ENCODE assay signal across 1 cellular context in genomic region chr10:102775201-102775972, GRCh38.
TF ChIP-seq lines count a peak whose summit lies in the region.

No MANE protein-coding gene starts in this region.

TF ChIP-seq in liver, 16 proteins besides CTCF, POLR2A, EP300 and RAD21 (continued from another document):
- TF ChIP-seq, protein P1, sequence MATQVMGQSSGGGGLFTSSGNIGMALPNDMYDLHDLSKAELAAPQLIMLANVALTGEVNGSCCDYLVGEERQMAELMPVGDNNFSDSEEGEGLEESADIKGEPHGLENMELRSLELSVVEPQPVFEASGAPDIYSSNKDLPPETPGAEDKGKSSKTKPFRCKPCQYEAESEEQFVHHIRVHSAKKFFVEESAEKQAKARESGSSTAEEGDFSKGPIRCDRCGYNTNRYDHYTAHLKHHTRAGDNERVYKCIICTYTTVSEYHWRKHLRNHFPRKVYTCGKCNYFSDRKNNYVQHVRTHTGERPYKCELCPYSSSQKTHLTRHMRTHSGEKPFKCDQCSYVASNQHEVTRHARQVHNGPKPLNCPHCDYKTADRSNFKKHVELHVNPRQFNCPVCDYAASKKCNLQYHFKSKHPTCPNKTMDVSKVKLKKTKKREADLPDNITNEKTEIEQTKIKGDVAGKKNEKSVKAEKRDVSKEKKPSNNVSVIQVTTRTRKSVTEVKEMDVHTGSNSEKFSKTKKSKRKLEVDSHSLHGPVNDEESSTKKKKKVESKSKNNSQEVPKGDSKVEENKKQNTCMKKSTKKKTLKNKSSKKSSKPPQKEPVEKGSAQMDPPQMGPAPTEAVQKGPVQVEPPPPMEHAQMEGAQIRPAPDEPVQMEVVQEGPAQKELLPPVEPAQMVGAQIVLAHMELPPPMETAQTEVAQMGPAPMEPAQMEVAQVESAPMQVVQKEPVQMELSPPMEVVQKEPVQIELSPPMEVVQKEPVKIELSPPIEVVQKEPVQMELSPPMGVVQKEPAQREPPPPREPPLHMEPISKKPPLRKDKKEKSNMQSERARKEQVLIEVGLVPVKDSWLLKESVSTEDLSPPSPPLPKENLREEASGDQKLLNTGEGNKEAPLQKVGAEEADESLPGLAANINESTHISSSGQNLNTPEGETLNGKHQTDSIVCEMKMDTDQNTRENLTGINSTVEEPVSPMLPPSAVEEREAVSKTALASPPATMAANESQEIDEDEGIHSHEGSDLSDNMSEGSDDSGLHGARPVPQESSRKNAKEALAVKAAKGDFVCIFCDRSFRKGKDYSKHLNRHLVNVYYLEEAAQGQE (IDR thresholded peaks at IDR 0.05) = no peak
- TF ChIP-seq, protein P2, sequence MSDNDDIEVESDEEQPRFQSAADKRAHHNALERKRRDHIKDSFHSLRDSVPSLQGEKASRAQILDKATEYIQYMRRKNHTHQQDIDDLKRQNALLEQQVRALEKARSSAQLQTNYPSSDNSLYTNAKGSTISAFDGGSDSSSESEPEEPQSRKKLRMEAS (IDR thresholded peaks at IDR 0.05) = no peak
- TF ChIP-seq FOXA1 (IDR thresholded peaks at IDR 0.05) (no peak), RXRA (IDR thresholded peaks at IDR 0.05) (peak; percentile 57 to 79), GABPA (IDR thresholded peaks at IDR 0.05 in 1 of 2, conservative IDR thresholded peaks at IDR 0.05 in 1 of 2) (no peak), ATF3 (IDR thresholded peaks at IDR 0.05) (no peak), HNF4A (conservative IDR thresholded peaks at IDR 0.05) (peak; percentile 28 to 75), JUND (IDR thresholded peaks at IDR 0.05) (peak in 1 of 2 donors; percentile 73), YY1 (IDR thresholded peaks at IDR 0.05) (peak; percentile 19), SP1 (IDR thresholded peaks at IDR 0.05) (peak; percentile 73)
